10 cellular contexts compared by ENCODE assay signal in genomic region chr5:163914911-163915310, GRCh38.
DNase-seq lines count a peak whose midpoint lies in the region; ATAC-seq and TF ChIP-seq lines count a peak whose summit lies in the region.
"Had no signal": no experiment of that assay in that cellular context is flagged by ENCODE, and none has a peak within 500 bp of the region (broad histone marks: within the 10 kb centered on the region; RNA-seq: fewer than 3 reads in every experiment).

No MANE protein-coding gene starts in this region.

- no peaks in the 10 kb centered on the region for H3K36me3 ChIP-seq in upper lobe of right lung

- no peak overlapping the region for H3K4me3 ChIP-seq in upper lobe of right lung

- H3K4me3 Mint-ChIP-seq in stimulated activated naive CD8-positive, alpha-beta T cell treated with anti-CD3 and anti-CD28 coated beads, Interleukin-15, amount 100 ng/mL, for 72 hours, result no peak overlapping the region
- H3K4me3 Mint-ChIP-seq: brain had no signal

- H3K9me3 ChIP-seq in upper lobe of right lung, result no peaks in the 10 kb centered on the region

- no peak for TF ChIP-seq CTCF in upper lobe of right lung (IDR thresholded peaks at IDR 0.05)

- H3K9me3 Mint-ChIP-seq in stimulated activated naive CD8-positive, alpha-beta T cell treated with anti-CD3 and anti-CD28 coated beads, Interleukin-15, amount 100 ng/mL, for 72 hours, result peaks cover 5 to 9% of the 10 kb centered on the region in 2 donors

- no peaks in the 10 kb centered on the region for H3K27me3 Mint-ChIP-seq in stimulated activated naive CD8-positive, alpha-beta T cell treated with anti-CD3 and anti-CD28 coated beads, Interleukin-15, amount 100 ng/mL, for 72 hours

- intact Hi-C loops in upper lobe of right lung (cut with DNase I), result no loop called here

- no peaks in the 10 kb centered on the region for H3K4me1 Mint-ChIP-seq in stimulated activated naive CD8-positive, alpha-beta T cell treated with anti-CD3 and anti-CD28 coated beads, Interleukin-15, amount 100 ng/mL, for 72 hours

- no peak overlapping the region for H3K27ac ChIP-seq in upper lobe of right lung

- ATAC-seq in stimulated activated naive CD8-positive, alpha-beta T cell treated with anti-CD3 and anti-CD28 coated beads, Interleukin-15, Interleukin-2, amounts not matched to agents 100 U/mL and 50 U/mL, for 24 hours, result no peak
- ATAC-seq in stimulated activated naive CD8-positive, alpha-beta T cell treated with anti-CD3 and anti-CD28 coated beads, Interleukin-15, amount 100 ng/mL, for 72 hours, result no peak
- ATAC-seq in HG03378 (IDR thresholded peaks at IDR 0.05; ENCODE audit: unreplicated experiment) (peak; percentile 26), upper lobe of right lung (peak; percentile 33)

- H3K4me1 ChIP-seq in upper lobe of right lung, result no peaks in the 10 kb centered on the region

- DNase-seq in stimulated activated naive CD8-positive, alpha-beta T cell treated with anti-CD3 and anti-CD28 coated beads, Interleukin-15, Interleukin-2, amounts not matched to agents 100 U/mL and 50 U/mL, for 24 hours, result peak; percentile 11
- DNase-seq in stimulated activated naive CD8-positive, alpha-beta T cell treated with anti-CD3 and anti-CD28 coated beads, Interleukin-15, amount 100 ng/mL, for 72 hours, result no peak
- DNase-seq in SW480 (ENCODE audit: low spot score) (peak; percentile 62), upper lobe of right lung (peak; percentile 44), NCI-H2029 treated with DMSO at 0.1 percent for 48 hours (lab: John Stamatoyannopoulos, UW) (no peak), T-helper 1 cell (no peak)
- DNase-seq in activated CD4-positive, alpha-beta T cell treated with anti-CD3 and anti-CD28 coated beads, Interleukin-2, amount 50 U/mL, for 48 hours, result no peak
- DNase-seq: SW 1271 had no signal

- H3K27ac Mint-ChIP-seq in stimulated activated naive CD8-positive, alpha-beta T cell treated with anti-CD3 and anti-CD28 coated beads, Interleukin-15, amount 100 ng/mL, for 72 hours, result peak overlapping the region in 1 of 2 donors; percentile 5

- H3K27me3 ChIP-seq in upper lobe of right lung, result no peaks in the 10 kb centered on the region

Comparison
In these comparisons a context has a peak if more than half of its experiments do, and no peak if none do; other contexts are left out.
1. DNase-seq: peak in stimulated activated naive CD8-positive, alpha-beta T cell treated with anti-CD3 and anti-CD28 coated beads, Interleukin-15, Interleukin-2, amounts not matched to agents 100 U/mL and 50 U/mL, for 24 hours (single experiment), SW480 (single experiment) and upper lobe of right lung (single experiment); none in stimulated activated naive CD8-positive, alpha-beta T cell treated with anti-CD3 and anti-CD28 coated beads, Interleukin-15, amount 100 ng/mL, for 72 hours (0 of 2), NCI-H2029 treated with DMSO at 0.1 percent for 48 hours (single experiment), activated CD4-positive, alpha-beta T cell treated with anti-CD3 and anti-CD28 coated beads, Interleukin-2, amount 50 U/mL, for 48 hours (0 of 2) and T-helper 1 cell (0 of 5).
2. ATAC-seq: peak in HG03378 (single experiment) and upper lobe of right lung (single experiment); none in stimulated activated naive CD8-positive, alpha-beta T cell treated with anti-CD3 and anti-CD28 coated beads, Interleukin-15, Interleukin-2, amounts not matched to agents 100 U/mL and 50 U/mL, for 24 hours (single experiment) and stimulated activated naive CD8-positive, alpha-beta T cell treated with anti-CD3 and anti-CD28 coated beads, Interleukin-15, amount 100 ng/mL, for 72 hours (single experiment).